17 cellular contexts compared by ENCODE assay signal in the genomic region with DNA sequence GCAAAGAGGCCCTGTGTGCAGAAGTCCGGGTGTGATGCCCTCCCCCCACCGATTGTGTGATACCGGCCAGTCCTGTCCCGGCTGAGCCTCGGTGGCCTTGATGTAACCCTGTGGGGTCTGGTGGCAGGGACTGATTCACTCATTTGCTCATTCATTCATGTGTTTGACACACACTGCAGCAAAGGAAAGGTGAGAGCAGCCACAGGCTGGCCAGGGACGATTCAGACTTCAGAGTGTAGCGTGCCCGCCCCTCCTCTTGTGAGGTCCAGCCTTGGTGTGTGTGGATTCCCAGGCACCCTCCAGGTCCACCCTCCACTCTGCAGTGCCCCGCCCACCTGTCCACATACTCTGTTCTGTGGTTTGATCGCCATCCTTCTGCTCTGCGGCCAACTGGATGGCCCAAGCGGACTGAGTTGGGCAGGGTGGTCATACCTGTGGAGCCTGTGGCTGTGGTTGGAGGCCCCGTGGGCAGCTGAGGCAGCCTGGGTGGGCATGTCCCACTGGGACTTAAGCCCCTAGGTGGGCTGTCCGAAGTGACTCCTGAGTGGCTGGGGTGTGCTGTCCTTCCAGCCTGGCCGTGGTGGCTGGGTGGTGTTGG. TPM values are rescaled to one million over a fixed set of nuclear protein-coding genes. Genes with fewer than 3 reads are reported as not detected.
"Had no signal": no experiment of that assay in that cellular context is flagged by ENCODE, and none has a peak within 500 bp of the region (broad histone marks: within the 10 kb centered on the region; RNA-seq: fewer than 3 reads in every experiment).

No MANE protein-coding gene starts in this region.

- H3K36me3 ChIP-seq: ascending aorta, gastrocnemius medialis, heart left ventricle, neural progenitor cell, ovary, thyroid gland had no signal

- H3K9ac ChIP-seq: neural progenitor cell had no signal

- H3K36me3 Mint-ChIP-seq: activated CD4-positive, alpha-beta memory T cell treated with anti-CD3 and anti-CD28 coated beads for 36 hours; activated CD8-positive, alpha-beta memory T cell treated with anti-CD3 and anti-CD28 coated beads, Interleukin-2, amount 10 ng/mL, durations not matched to agents 7 days and 5 days; mesothelial cell of epicardium; neural progenitor cell had no signal

- H3K4me2 ChIP-seq: neural progenitor cell had no signal

- H2AFZ ChIP-seq: neural progenitor cell had no signal

- H3K27me3 ChIP-seq: ascending aorta, gastrocnemius medialis, heart left ventricle, neural progenitor cell, ovary, thyroid gland had no signal

- H3K4me3 Mint-ChIP-seq: endodermal cell, neural progenitor cell had no signal

- H3K27ac ChIP-seq: ascending aorta, gastrocnemius medialis, heart left ventricle, neural progenitor cell, ovary, thyroid gland had no signal

- DNase-seq: activated CD4-positive, alpha-beta memory T cell treated with anti-CD3 and anti-CD28 coated beads for 36 hours; activated CD4-positive, alpha-beta T cell treated with anti-CD3 and anti-CD28 coated beads for 36 hours; activated CD8-positive, alpha-beta memory T cell treated with anti-CD3 and anti-CD28 coated beads, Interleukin-2, amount 10 ng/mL, durations not matched to agents 7 days and 5 days; activated T-cell treated with anti-CD3 and anti-CD28 coated beads, Interleukin-2, amount 50 U/mL, for 4 hours; endodermal cell; gastrocnemius medialis; heart left ventricle; ovary; stimulated activated CD4-positive, alpha-beta T cell treated with anti-CD3 and anti-CD28 coated beads, Interleukin-12 subunit alpha, Interleukin-12 subunit beta, amount 100 ng/mL, for 4 hours; stimulated activated CD4-positive, alpha-beta T cell treated with anti-CD3 and anti-CD28 coated beads, Interleukin-2, amount 100 ng/mL, for 24 hours; thyroid gland had no signal

- H3K9me3 Mint-ChIP-seq: activated CD4-positive, alpha-beta memory T cell treated with anti-CD3 and anti-CD28 coated beads for 36 hours; activated T-cell treated with anti-CD3 and anti-CD28 coated beads, Interleukin-2, amount 50 U/mL, for 4 hours; endodermal cell; mesothelial cell of epicardium; neural progenitor cell had no signal

- H3K27ac Mint-ChIP-seq: activated CD4-positive, alpha-beta memory T cell treated with anti-CD3 and anti-CD28 coated beads for 36 hours; activated CD8-positive, alpha-beta memory T cell treated with anti-CD3 and anti-CD28 coated beads, Interleukin-2, amount 10 ng/mL, durations not matched to agents 7 days and 5 days; mesothelial cell of epicardium had no signal

- ATAC-seq: activated CD4-positive, alpha-beta T cell treated with anti-CD3 and anti-CD28 coated beads for 36 hours; activated CD8-positive, alpha-beta memory T cell treated with anti-CD3 and anti-CD28 coated beads, Interleukin-2, amount 10 ng/mL, durations not matched to agents 7 days and 5 days; activated T-cell treated with anti-CD3 and anti-CD28 coated beads, Interleukin-2, amount 50 U/mL, for 4 hours; gastrocnemius medialis; heart left ventricle had no signal

- H3K9me3 ChIP-seq: ascending aorta, gastrocnemius medialis, heart left ventricle, ovary, thyroid gland had no signal

- FAIRE-seq: bronchial epithelial cell had no signal

- H3K4me3 ChIP-seq: ascending aorta, gastrocnemius medialis, heart left ventricle, lung, neural progenitor cell, ovary, thyroid gland had no signal

- H3K27me3 Mint-ChIP-seq: activated CD4-positive, alpha-beta memory T cell treated with anti-CD3 and anti-CD28 coated beads for 36 hours; activated CD4-positive, alpha-beta T cell treated with anti-CD3 and anti-CD28 coated beads for 36 hours; activated CD8-positive, alpha-beta memory T cell treated with anti-CD3 and anti-CD28 coated beads, Interleukin-2, amount 10 ng/mL, durations not matched to agents 7 days and 5 days had no signal

RNA-seq across cellular contexts. Expression of a gene that starts 58.0 kb away (rescaled TPM):
- total RNA-seq: activated CD4-positive, alpha-beta T cell treated with anti-CD3 and anti-CD28 coated beads for 36 hours; activated CD8-positive, alpha-beta memory T cell treated with anti-CD3 and anti-CD28 coated beads, Interleukin-2, amount 10 ng/mL, durations not matched to agents 7 days and 5 days; activated T-cell treated with anti-CD3 and anti-CD28 coated beads, Interleukin-2, amount 50 U/mL, for 4 hours; ascending aorta; bronchial epithelial cell; endodermal cell; epithelial cell of proximal tubule; mesothelial cell of epicardium had no signal
